Comparison of ENCODE assay signal across 14 cellular contexts in the genomic region with DNA sequence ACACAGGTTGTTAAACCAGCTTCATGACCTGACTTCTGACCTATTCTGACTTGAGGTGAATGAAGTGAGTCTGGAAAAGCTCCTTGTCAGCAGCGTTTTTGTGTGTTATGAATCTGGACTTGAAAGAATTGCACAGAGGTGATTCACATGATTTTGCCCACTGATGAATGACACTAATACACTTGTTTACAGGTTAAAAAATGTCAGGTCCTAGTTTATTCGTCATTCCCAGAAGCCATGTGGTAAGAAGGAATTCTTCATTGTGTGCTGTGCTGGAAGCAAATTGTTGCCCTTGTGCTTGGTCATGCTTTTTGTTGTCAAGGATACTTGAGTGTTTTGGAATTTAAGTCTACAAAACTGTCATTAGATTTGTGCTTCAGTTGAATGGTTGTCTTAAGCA. TPM values are rescaled to one million over a fixed set of nuclear protein-coding genes. Genes with fewer than 3 reads are reported as not detected.
A peak's percentile ranks its signal among the peaks of the same experiment; 100 is the strongest.
DNase-seq lines count a peak whose midpoint lies in the region; ATAC-seq and TF ChIP-seq lines count a peak whose summit lies in the region.
"Had no signal": no experiment of that assay in that cellular context is flagged by ENCODE, and none has a peak within 500 bp of the region (broad histone marks: within the 10 kb centered on the region; RNA-seq: fewer than 3 reads in every experiment).

No MANE protein-coding gene starts in this region.

- BruUV-seq in mammary epithelial cell (replicated peaks; lab: Mats Ljungman, UMichigan), result no TSS peak
- BruUV-seq in MCF 10A (replicated peaks; lab: Mats Ljungman, UMichigan), result no TSS peak

- H3K36me3 ChIP-seq in mammary epithelial cell (ENCODE audit: insufficient read depth, low read length) (no peaks in the 10 kb centered on the region), adipocyte (ENCODE audit: control insufficient read depth, insufficient read depth, low read length, severe bottlenecking) (peaks cover 4% of the 10 kb centered on the region), testis (ENCODE audit: low read depth, missing control alignments) (no peaks in the 10 kb centered on the region)

- intact Hi-C loops in mammary epithelial cell (cut with micrococcal nuclease), result no loop called here
- intact Hi-C loops in MCF 10A (cut with micrococcal nuclease), result no loop called here
- intact Hi-C loops in testis (cut with DNase I; ENCODE audit: low total_unique reads), result no loop called here

- dilution Hi-C loops in mammary epithelial cell (cut with HindIII; ENCODE audit: low sequenced_read_pairs), result no loop called here

- H3K27ac ChIP-seq in mammary epithelial cell (ENCODE audit: insufficient read depth, low read depth, low read length) (no peak overlapping the region), testis (no peak overlapping the region)
- H3K27ac ChIP-seq: suprapubic skin had no signal

- no peak for ATAC-seq in GM19324 (IDR thresholded peaks at IDR 0.05; ENCODE audit: low FRiP score, unreplicated experiment)
- ATAC-seq: activated CD8-positive, alpha-beta T cell treated with anti-CD3 and anti-CD28 coated beads for 36 hours had no signal

- POLR2A ChIA-PET in MCF 10A (lab: Yijun Ruan, JAX), result interaction anchor here (1.3 kb wide), 1 partner anchor 14 kb away, joined by 4 read pairs; no protein-coding TSS in a partner anchor

- H2AFZ ChIP-seq in mammary epithelial cell (ENCODE audit: low read depth, low read length), result no peak overlapping the region

- no peaks in the 10 kb centered on the region for H3K27me3 Mint-ChIP-seq in MCF 10A (ENCODE audit: insufficient read depth, unreplicated experiment)
- H3K27me3 Mint-ChIP-seq: activated CD8-positive, alpha-beta T cell treated with anti-CD3 and anti-CD28 coated beads for 36 hours; central memory CD8-positive, alpha-beta T cell had no signal

- no peaks in the 10 kb centered on the region for H3K9me3 ChIP-seq in mammary epithelial cell (replicated peaks; ENCODE audit: insufficient read depth, low read length)
- no peaks in the 10 kb centered on the region for H3K9me3 ChIP-seq in adipocyte (ENCODE audit: control insufficient read depth, low read length)
- H3K9me3 ChIP-seq in testis, result no peaks in the 10 kb centered on the region
- H3K9me3 ChIP-seq: suprapubic skin had no signal

- no peaks in the 10 kb centered on the region for H3K4me1 Mint-ChIP-seq in MCF 10A (ENCODE audit: insufficient read depth, unreplicated experiment)
- H3K4me1 Mint-ChIP-seq: central memory CD8-positive, alpha-beta T cell had no signal

- CTCF ChIA-PET in mammary epithelial cell (lab: Charles Lee; ENCODE audit: low non-redundant PET) (no interaction called here), MCF 10A (lab: Yijun Ruan, JAX) (no interaction called here)

- H3K9me3 Mint-ChIP-seq in MCF 10A (ENCODE audit: unreplicated experiment), result no peaks in the 10 kb centered on the region
- H3K9me3 Mint-ChIP-seq: activated CD8-positive, alpha-beta T cell treated with anti-CD3 and anti-CD28 coated beads for 36 hours; central memory CD8-positive, alpha-beta T cell had no signal

- H3K27ac Mint-ChIP-seq in MCF 10A (ENCODE audit: low read depth, unreplicated experiment), result no peak overlapping the region
- H3K27ac Mint-ChIP-seq: activated CD8-positive, alpha-beta T cell treated with anti-CD3 and anti-CD28 coated beads for 36 hours had no signal

- 9% methylated on average over 2 of the region's 2 CpGs for WGBS in mammary epithelial cell (ENCODE audit: low coverage, missing lambda C conversion rate)
- WGBS in testis, 2 donors, result 90 to 96% methylated on average over 2 of the region's 2 CpGs

- no peaks in the 10 kb centered on the region for H3K79me2 ChIP-seq in mammary epithelial cell (ENCODE audit: insufficient read depth, low read length)

- H3K4me1 ChIP-seq in mammary epithelial cell (ENCODE audit: insufficient read depth, low read length) (no peaks in the 10 kb centered on the region), adipocyte (ENCODE audit: control insufficient read depth, insufficient read depth, low read length) (no peaks in the 10 kb centered on the region), testis (no peaks in the 10 kb centered on the region)
- H3K4me1 ChIP-seq: suprapubic skin had no signal

- H3K4me3 Mint-ChIP-seq in MCF 10A (ENCODE audit: unreplicated experiment), result no peak overlapping the region
- H3K4me3 Mint-ChIP-seq: activated CD8-positive, alpha-beta T cell treated with anti-CD3 and anti-CD28 coated beads for 36 hours; central memory CD8-positive, alpha-beta T cell had no signal

- H3K27me3 ChIP-seq in mammary epithelial cell (ENCODE audit: insufficient read depth, low read length) (no peaks in the 10 kb centered on the region), adipocyte (replicated peaks; ENCODE audit: control insufficient read depth, insufficient read depth, low read length) (no peaks in the 10 kb centered on the region), testis (no peaks in the 10 kb centered on the region)
- H3K27me3 ChIP-seq: suprapubic skin had no signal

- no peak overlapping the region for H3K4me2 ChIP-seq in mammary epithelial cell (ENCODE audit: insufficient read depth, low read depth, low read length)

- H3K4me3 ChIP-seq in mammary epithelial cell (replicated peaks in 1 of 3; ENCODE audit: insufficient read depth in 1 of 3, low read depth in 2 of 3, low read length in 3 of 3) (no peak overlapping the region), adipocyte (ENCODE audit: low read length) (no peak overlapping the region), testis (no peak overlapping the region)
- H3K4me3 ChIP-seq: suprapubic skin had no signal

- TF ChIP-seq POLR2A in testis (IDR thresholded peaks at IDR 0.05), result no peak

- DNase-seq in mammary epithelial cell (peak; percentile 38), MCF 10A (ENCODE audit: unreplicated experiment) (no peak), adipocyte (ENCODE audit: low read depth) (peak; percentile 66), globus pallidus (ENCODE audit: low spot score) (peak; percentile 21), NCI-H345 treated with DMSO at 0.1 percent for 48 hours (lab: John Stamatoyannopoulos, UW; ENCODE audit: unreplicated experiment) (no peak), HT-29 (ENCODE audit: low spot score) (no peak), testis (no peak)
- DNase-seq: activated CD8-positive, alpha-beta T cell treated with anti-CD3 and anti-CD28 coated beads for 36 hours; NCI-H2029; NK-92 treated with Interleukin-12 subunit alpha and Interleukin-12 subunit beta, amount 100 ng/mL, for 24 hours; SHP77 had no signal

- TF ChIP-seq CTCF in mammary epithelial cell (conservative IDR thresholded peaks at IDR 0.05 in 1 of 2, IDR thresholded peaks at IDR 0.05 in 1 of 2; ENCODE audit: extremely low read depth in 1 of 2, insufficient read depth in 1 of 2, low read depth in 1 of 2, low read length in 2 of 2), result no peak
- TF ChIP-seq CTCF in MCF 10A (IDR thresholded peaks at IDR 0.05; ENCODE audit: unreplicated experiment), result no peak
- no peak for TF ChIP-seq CTCF in testis (IDR thresholded peaks at IDR 0.05)

- in situ Hi-C loops in mammary epithelial cell (cut with MboI; ENCODE audit: low sequenced_read_pairs in 2 of 2), result no loop called here

- H3K36me3 Mint-ChIP-seq in MCF 10A (ENCODE audit: insufficient read depth, unreplicated experiment), result peaks cover 55% of the 10 kb centered on the region

- no peaks in the 10 kb centered on the region for H4K20me1 ChIP-seq in mammary epithelial cell (ENCODE audit: insufficient read depth, low read length)

- H3K9ac ChIP-seq in mammary epithelial cell (ENCODE audit: insufficient read depth, low read length) (no peak overlapping the region), adipocyte (ENCODE audit: low read length) (no peak overlapping the region)

RNA-seq across cellular contexts. Expression of a gene that starts 15.5 kb away (rescaled TPM):
- total RNA-seq in mammary epithelial cell (10 to 100 TPM; 13.7 to 47.1 TPM), MCF 10A (2022) (168 and 272 TPM in 2 replicates), testis (10 to 100 TPM; 27.1 to 38.3 TPM)
- polyA plus RNA-seq in mammary epithelial cell (23.3 TPM), testis (ENCODE audit: insufficient read depth, low read depth, low replicate concordance) (64.3 TPM)
- 27.0 TPM for polyA minus RNA-seq in mammary epithelial cell
- total RNA-seq in HT-29 (2014; rRNA removed; shearing (Covaris generic)), result 22.1 and 25.2 TPM in 2 replicates

Comparison
In these comparisons a context has a peak if more than half of its experiments do, and no peak if none do; other contexts are left out.
1. DNase-seq: peak in mammary epithelial cell (single experiment), adipocyte (single experiment) and globus pallidus (single experiment); none in MCF 10A (single experiment), NCI-H345 treated with DMSO at 0.1 percent for 48 hours (single experiment), HT-29 (single experiment) and testis (single experiment).